Comparison of ENCODE assay signal across 33 cellular contexts in genomic region chr7:31917256-31917655, GRCh38.
"Had no signal": no experiment of that assay in that cellular context is flagged by ENCODE, and none has a peak within 500 bp of the region (broad histone marks: within the 10 kb centered on the region; RNA-seq: fewer than 3 reads in every experiment).

No MANE protein-coding gene starts in this region.

- H3K9me3 ChIP-seq: Peyer's patch, SJSA1, SK-N-SH had no signal

- H3K27ac ChIP-seq: body of pancreas, KMS-11, Peyer's patch, SJSA1 had no signal

- ATAC-seq: activated CD8-positive, alpha-beta T cell treated with anti-CD3 and anti-CD28 coated beads for 36 hours; body of pancreas had no signal

- H3K4me2 ChIP-seq: KMS-11, SK-N-SH had no signal

- H3K27ac Mint-ChIP-seq: activated CD4-positive, alpha-beta T cell treated with anti-CD3 and anti-CD28 coated beads, Interleukin-2, amount 10 ng/mL, durations not matched to agents 24 days and 14 days; activated CD8-positive, alpha-beta T cell treated with anti-CD3 and anti-CD28 coated beads for 36 hours; activated naive CD4-positive, alpha-beta T cell treated with anti-CD3 and anti-CD28 coated beads, Interleukin-2, amount 10 ng/mL, durations not matched to agents 7 days and 5 days; activated naive CD8-positive, alpha-beta T cell; activated T-cell treated with anti-CD3 and anti-CD28 coated beads, Interleukin-2, amount 50 U/mL, for 24 hours; activated T-helper 2 cell treated with anti-CD3 and anti-CD28 coated beads, Interferon-gamma antibody, Interleukin-2, Interleukin-4, amounts not matched to agents 10 μg/mL and 5 μg/mL and 100 μg/mL, durations not matched to agents 14 hours and 24 hours and 36 hours; T-helper 1 cell treated with Interleukin-12 subunit alpha and Interleukin-12 subunit beta and Interleukin-4 antibody, amounts not matched to agents 30 μg/mL and 1 μg/mL, for 36 hours; T-helper 2 cell treated with Interferon-gamma antibody and Interleukin-4, amounts not matched to agents 5 μg/mL and 100 μg/mL, for 36 hours had no signal

- H3K4me3 Mint-ChIP-seq: activated CD4-positive, alpha-beta T cell treated with anti-CD3 and anti-CD28 coated beads, Interleukin-2, amount 10 ng/mL, durations not matched to agents 24 days and 14 days; activated CD8-positive, alpha-beta T cell treated with anti-CD3 and anti-CD28 coated beads for 36 hours; activated naive CD4-positive, alpha-beta T cell treated with anti-CD3 and anti-CD28 coated beads, Interleukin-2, amount 10 ng/mL, durations not matched to agents 7 days and 5 days; activated naive CD8-positive, alpha-beta T cell; activated T-cell treated with anti-CD3 and anti-CD28 coated beads, Interleukin-2, amount 50 U/mL, for 24 hours; T-helper 1 cell treated with Interleukin-12 subunit alpha and Interleukin-12 subunit beta and Interleukin-4 antibody, amounts not matched to agents 30 μg/mL and 1 μg/mL, for 36 hours; T-helper 2 cell treated with Interferon-gamma antibody and Interleukin-4, amounts not matched to agents 5 μg/mL and 100 μg/mL, for 36 hours had no signal

- H3K27me3 Mint-ChIP-seq: activated CD4-positive, alpha-beta T cell treated with anti-CD3 and anti-CD28 coated beads, Interleukin-2, amount 10 ng/mL, durations not matched to agents 24 days and 14 days; activated CD8-positive, alpha-beta T cell treated with anti-CD3 and anti-CD28 coated beads for 36 hours; activated naive CD4-positive, alpha-beta T cell treated with anti-CD3 and anti-CD28 coated beads, Interleukin-2, amount 10 ng/mL, durations not matched to agents 7 days and 5 days; activated naive CD8-positive, alpha-beta T cell; activated T-cell treated with anti-CD3 and anti-CD28 coated beads, Interleukin-2, amount 50 U/mL, for 24 hours had no signal

- H3K9me3 Mint-ChIP-seq: activated CD4-positive, alpha-beta T cell treated with anti-CD3 and anti-CD28 coated beads, Interleukin-2, amount 10 ng/mL, durations not matched to agents 24 days and 14 days; activated CD8-positive, alpha-beta T cell treated with anti-CD3 and anti-CD28 coated beads for 36 hours; activated T-cell treated with anti-CD3 and anti-CD28 coated beads, Interleukin-2, amount 50 U/mL, for 24 hours; T-helper 1 cell treated with Interleukin-12 subunit alpha and Interleukin-12 subunit beta and Interleukin-4 antibody, amounts not matched to agents 30 μg/mL and 1 μg/mL, for 36 hours; T-helper 2 cell treated with Interferon-gamma antibody and Interleukin-4, amounts not matched to agents 5 μg/mL and 100 μg/mL, for 36 hours had no signal

- H3K4me1 ChIP-seq: Peyer's patch, SJSA1 had no signal

- H3K4me1 Mint-ChIP-seq: activated CD4-positive, alpha-beta T cell treated with anti-CD3 and anti-CD28 coated beads, Interleukin-2, amount 10 ng/mL, durations not matched to agents 24 days and 14 days; activated naive CD4-positive, alpha-beta T cell treated with anti-CD3 and anti-CD28 coated beads, Interleukin-2, amount 10 ng/mL, durations not matched to agents 7 days and 5 days had no signal

- H3K4me3 ChIP-seq: body of pancreas, Peyer's patch, SJSA1 had no signal

- H3K9ac ChIP-seq: KMS-11, SK-N-SH had no signal

- FAIRE-seq: bronchial epithelial cell, TTC549 had no signal

- H3K27me3 ChIP-seq: body of pancreas, Peyer's patch, SJSA1 had no signal

- H3K36me3 Mint-ChIP-seq: activated naive CD4-positive, alpha-beta T cell treated with anti-CD3 and anti-CD28 coated beads, Interleukin-2, amount 10 ng/mL, durations not matched to agents 7 days and 5 days; activated naive CD8-positive, alpha-beta T cell had no signal

- H3K36me3 ChIP-seq: Peyer's patch, SJSA1 had no signal

- DNase-seq: activated CD4-positive, alpha-beta T cell treated with anti-CD3 and anti-CD28 coated beads, Interleukin-2, amount 10 ng/mL, durations not matched to agents 24 days and 14 days; activated CD4-positive, alpha-beta T cell treated with anti-CD3 and anti-CD28 coated beads, Interleukin-2, amount 50 U/mL, for 4 hours; activated CD8-positive, alpha-beta T cell treated with anti-CD3 and anti-CD28 coated beads for 36 hours; activated naive CD4-positive, alpha-beta T cell treated with anti-CD3 and anti-CD28 coated beads, Interleukin-2, amount 10 ng/mL, durations not matched to agents 7 days and 5 days; activated T-cell treated with anti-CD3 and anti-CD28 coated beads, Interleukin-2, amount 50 U/mL, for 24 hours; amniotic stem cell; aorta; body of pancreas; caudate nucleus; cerebellar nuclear complex; NCI-H1092 treated with DMSO at 0.1 percent for 48 hours; NCI-H1417; NCI-H146; NCI-H187; NCI-H2029 treated with DMSO at 0.1 percent for 48 hours; NCI-H2107; NCI-H226; NCI-H446 treated with DMSO at 0.1 percent for 48 hours; NCI-H524; NCI-H69; NCI-H82; Peyer's patch; RPMI8226; SHP77 treated with DMSO at 0.1 percent for 48 hours; SK-N-SH had no signal
